In genomic region chr2:48036312-48036711, GRCh38 we compare ENCODE assay signal across 28 cellular contexts.
"Had no signal": no experiment of that assay in that cellular context is flagged by ENCODE, and none has a peak within 500 bp of the region (broad histone marks: within the 10 kb centered on the region; RNA-seq: fewer than 3 reads in every experiment).

No MANE protein-coding gene starts in this region.

- H3K27ac Mint-ChIP-seq: stimulated activated effector memory CD8-positive, alpha-beta T cell treated with anti-CD3 and anti-CD28 coated beads, Interleukin-12 subunit alpha, Interleukin-12 subunit beta, amount 100 ng/mL, for 72 hours; stimulated activated memory B cell treated with anti-CD40 and anti-IgM and Interleukin-4, amounts not matched to agents 10 μg/mL and 1 μg/mL and 100 μg/mL, for 72 hours; stimulated activated naive B cell treated with anti-CD40 and anti-IgM and Interleukin-4, amounts not matched to agents 10 μg/mL and 1 μg/mL and 100 μg/mL, for 72 hours; stimulated activated naive CD8-positive, alpha-beta T cell treated with anti-CD3 and anti-CD28 coated beads, Interleukin-15, amount 100 ng/mL, for 72 hours; stimulated activated naive CD8-positive, alpha-beta T cell treated with anti-CD3 and anti-CD28 coated beads, Interleukin-15, Interleukin-2, amounts not matched to agents 100 ng/mL and 50 ng/mL, for 24 hours; type B pancreatic cell had no signal

- H3K27ac ChIP-seq: stomach, testis, thoracic aorta, thyroid gland, tibial artery, tibial nerve, transverse colon, upper lobe of left lung, upper lobe of right lung, uterus, vagina had no signal

- H3K4me3 ChIP-seq: stomach, testis, thoracic aorta, thyroid gland, tibial artery, tibial nerve, transverse colon, upper lobe of left lung, upper lobe of right lung, uterus, vagina had no signal

- H3K36me3 ChIP-seq: stomach, thoracic aorta, thyroid gland, tibial artery, tibial nerve, transverse colon, upper lobe of left lung, upper lobe of right lung, uterus, vagina had no signal

- DNase-seq: stimulated activated CD4-positive, alpha-beta T cell treated with anti-CD3 and anti-CD28 coated beads, Interleukin-2, amount 100 ng/mL, for 48 hours; stimulated activated CD4-positive, alpha-beta T cell treated with anti-CD3 and anti-CD28 coated beads, Interleukin-4, amount 100 ng/mL, for 1 hour; stimulated activated CD4-positive, alpha-beta T cell treated with anti-CD3 and anti-CD28 coated beads, Interleukin-4, amount 100 ng/mL, for 24 hours; stimulated activated CD4-positive, alpha-beta T cell treated with anti-CD3 and anti-CD28 coated beads, Interleukin-4, amount 100 ng/mL, for 4 hours; stimulated activated CD8-positive, alpha-beta memory T cell treated with anti-CD3 and anti-CD28 coated beads, Interleukin-4, amount 100 ng/mL, for 48 hours; stimulated activated naive B cell treated with anti-CD40 and anti-IgM and Interleukin-4, amounts not matched to agents 10 μg/mL and 1 μg/mL and 100 μg/mL, for 72 hours; stimulated activated naive CD4-positive, alpha-beta T cell; stimulated activated naive CD4-positive, alpha-beta T cell treated with Interleukin-2 at 50 U/mL for 16 hours; stimulated activated naive CD8-positive, alpha-beta T cell treated with anti-CD3 and anti-CD28 coated beads, Interleukin-15, amount 100 ng/mL, for 72 hours; stimulated activated naive CD8-positive, alpha-beta T cell treated with anti-CD3 and anti-CD28 coated beads, Interleukin-15, Interleukin-2, amounts not matched to agents 100 U/mL and 50 U/mL, for 24 hours; stomach; substantia nigra; testis; thyroid gland; tibial artery; transverse colon; trophoblast cell; upper lobe of left lung; upper lobe of right lung; uterus had no signal

- H3K27me3 Mint-ChIP-seq: stimulated activated naive CD8-positive, alpha-beta T cell treated with anti-CD3 and anti-CD28 coated beads, Interleukin-15, amount 100 ng/mL, for 72 hours had no signal

- H3K4me1 Mint-ChIP-seq: stimulated activated effector memory CD8-positive, alpha-beta T cell treated with anti-CD3 and anti-CD28 coated beads, Interleukin-12 subunit alpha, Interleukin-12 subunit beta, amount 100 ng/mL, for 72 hours; stimulated activated naive CD8-positive, alpha-beta T cell treated with anti-CD3 and anti-CD28 coated beads, Interleukin-15, amount 100 ng/mL, for 72 hours had no signal

- FAIRE-seq: urothelium cell line had no signal

- ATAC-seq: stimulated activated effector memory CD8-positive, alpha-beta T cell treated with anti-CD3 and anti-CD28 coated beads, Interleukin-12 subunit alpha, Interleukin-12 subunit beta, amount 100 ng/mL, for 72 hours; stimulated activated memory B cell treated with anti-CD40 and anti-IgM and Interleukin-4, amounts not matched to agents 10 μg/mL and 1 μg/mL and 100 μg/mL, for 72 hours; stimulated activated naive B cell treated with anti-CD40 and anti-IgM and Interleukin-4, amounts not matched to agents 10 μg/mL and 1 μg/mL and 100 μg/mL, for 72 hours; stimulated activated naive CD8-positive, alpha-beta T cell treated with anti-CD3 and anti-CD28 coated beads, Interleukin-15, amount 100 ng/mL, for 72 hours; stimulated activated naive CD8-positive, alpha-beta T cell treated with anti-CD3 and anti-CD28 coated beads, Interleukin-15, Interleukin-2, amounts not matched to agents 100 U/mL and 50 U/mL, for 24 hours; upper lobe of right lung had no signal

- H3K4me3 Mint-ChIP-seq: stimulated activated effector memory CD8-positive, alpha-beta T cell treated with anti-CD3 and anti-CD28 coated beads, Interleukin-12 subunit alpha, Interleukin-12 subunit beta, amount 100 ng/mL, for 72 hours; stimulated activated memory B cell treated with anti-CD40 and anti-IgM and Interleukin-4, amounts not matched to agents 10 μg/mL and 1 μg/mL and 100 μg/mL, for 72 hours; stimulated activated naive B cell treated with anti-CD40 and anti-IgM and Interleukin-4, amounts not matched to agents 10 μg/mL and 1 μg/mL and 100 μg/mL, for 72 hours; stimulated activated naive CD8-positive, alpha-beta T cell treated with anti-CD3 and anti-CD28 coated beads, Interleukin-15, amount 100 ng/mL, for 72 hours; stimulated activated naive CD8-positive, alpha-beta T cell treated with anti-CD3 and anti-CD28 coated beads, Interleukin-15, Interleukin-2, amounts not matched to agents 100 ng/mL and 50 ng/mL, for 24 hours; type B pancreatic cell had no signal

- H3K4me1 ChIP-seq: stomach, testis, thyroid gland, tibial artery, tibial nerve, transverse colon, upper lobe of left lung, upper lobe of right lung, uterus, vagina had no signal

- H3K27me3 ChIP-seq: stomach, testis, thyroid gland, tibial artery, tibial nerve, transverse colon, upper lobe of left lung, upper lobe of right lung, uterus, vagina had no signal

- H3K9me3 ChIP-seq: testis, thoracic aorta, thyroid gland, tibial artery, upper lobe of right lung, uterus, vagina had no signal

- H3K36me3 Mint-ChIP-seq: stimulated activated effector memory CD8-positive, alpha-beta T cell treated with anti-CD3 and anti-CD28 coated beads, Interleukin-12 subunit alpha, Interleukin-12 subunit beta, amount 100 ng/mL, for 72 hours; type B pancreatic cell had no signal

- H3K9me3 Mint-ChIP-seq: stimulated activated naive CD8-positive, alpha-beta T cell treated with anti-CD3 and anti-CD28 coated beads, Interleukin-15, Interleukin-2, amounts not matched to agents 100 ng/mL and 50 ng/mL, for 24 hours; type B pancreatic cell had no signal
